Comparison of ENCODE assay signal across 1 cellular context in the genomic region with DNA sequence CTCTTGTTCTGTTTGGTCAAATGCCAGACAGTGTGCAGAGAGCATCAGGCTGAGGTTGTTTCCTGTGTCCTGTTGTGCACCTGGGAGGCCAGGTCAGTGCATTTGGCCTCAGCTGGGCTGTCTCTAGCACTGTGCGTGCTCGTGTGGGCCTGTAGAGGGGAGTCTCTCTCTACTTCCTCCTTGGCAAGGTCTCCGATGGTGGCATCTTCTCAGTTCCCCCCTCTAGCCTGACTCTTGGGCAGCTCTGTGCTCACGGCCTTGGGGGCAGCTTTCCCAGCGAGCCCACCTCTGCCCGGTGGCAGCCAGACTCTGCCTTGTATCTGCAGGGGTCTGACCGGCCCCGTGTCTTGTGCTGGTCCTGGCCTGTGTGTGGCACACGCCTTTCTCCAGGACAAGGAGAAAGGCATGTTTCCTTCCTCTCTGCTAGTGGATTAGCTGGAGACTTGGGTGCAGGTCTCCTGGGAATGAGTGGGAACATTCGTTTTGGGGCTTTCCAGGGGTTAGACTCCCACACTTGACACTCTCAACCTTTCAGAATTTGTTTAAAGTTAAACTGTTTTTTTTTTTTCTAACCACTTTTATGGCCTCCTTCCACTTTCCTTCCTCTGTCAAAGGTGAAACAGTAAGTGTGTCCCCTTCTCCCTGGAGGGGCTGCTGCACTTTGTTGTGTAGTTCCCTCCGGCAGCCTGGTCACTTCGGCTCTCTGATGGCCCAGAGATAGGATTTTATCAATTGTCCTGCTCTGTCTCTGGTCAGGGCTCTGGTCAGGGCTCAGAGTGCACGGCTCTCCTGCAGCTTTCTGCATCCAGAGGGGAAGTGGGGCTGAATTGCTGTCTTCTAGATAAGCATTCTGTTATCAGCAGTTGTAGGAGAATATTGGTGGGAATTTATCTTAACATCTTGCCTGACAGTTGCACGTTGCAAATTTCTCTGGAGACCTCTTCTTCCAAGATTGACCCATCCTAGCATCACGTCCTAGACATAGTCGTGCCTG.
TF ChIP-seq lines count a peak whose summit lies in the region.

No MANE protein-coding gene starts in this region.

TF ChIP-seq in K562, 482 proteins besides CTCF, POLR2A, EP300 and RAD21 (continued from another document):
- TF ChIP-seq, protein P1, sequence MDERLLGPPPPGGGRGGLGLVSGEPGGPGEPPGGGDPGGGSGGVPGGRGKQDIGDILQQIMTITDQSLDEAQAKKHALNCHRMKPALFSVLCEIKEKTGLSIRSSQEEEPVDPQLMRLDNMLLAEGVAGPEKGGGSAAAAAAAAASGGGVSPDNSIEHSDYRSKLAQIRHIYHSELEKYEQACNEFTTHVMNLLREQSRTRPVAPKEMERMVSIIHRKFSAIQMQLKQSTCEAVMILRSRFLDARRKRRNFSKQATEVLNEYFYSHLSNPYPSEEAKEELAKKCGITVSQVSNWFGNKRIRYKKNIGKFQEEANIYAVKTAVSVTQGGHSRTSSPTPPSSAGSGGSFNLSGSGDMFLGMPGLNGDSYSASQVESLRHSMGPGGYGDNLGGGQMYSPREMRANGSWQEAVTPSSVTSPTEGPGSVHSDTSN (CRISPR knock-in tag; IDR thresholded peaks at IDR 0.05; ENCODE audit: low read depth) = no peak
- TF ChIP-seq, protein P1 (tag; conservative IDR thresholded peaks at IDR 0.05; ENCODE audit: low read depth) = no peak
- TF ChIP-seq HIVEP1 (CRISPR knock-in tag; IDR thresholded peaks at IDR 0.05) (no peak), RCOR1 (IDR thresholded peaks at IDR 0.05; ENCODE audit: borderline replicate concordance in 1 of 2, low read depth in 2 of 2, low read length in 2 of 2) (peak in 1 of 2 experiments; percentile 35; a peak in 1 of 4 replicates), RHOXF2B (CRISPR knock-in tag; conservative IDR thresholded peaks at IDR 0.05) (no peak), MECOM (CRISPR knock-in tag; IDR thresholded peaks at IDR 0.05) (no peak), REST (CRISPR knock-in tag; IDR thresholded peaks at IDR 0.05; ENCODE audit: low read depth) (no peak), FOXK1 (CRISPR knock-in tag; IDR thresholded peaks at IDR 0.05; ENCODE audit: borderline replicate concordance) (no peak), KLF16 (IDR thresholded peaks at IDR 0.05) (0 out of 2 replicates have a peak, but pooled peaks have one; percentile 23), ZNF398 (CRISPR knock-in tag; IDR thresholded peaks at IDR 0.05) (no peak)
- TF ChIP-seq, protein P2, sequence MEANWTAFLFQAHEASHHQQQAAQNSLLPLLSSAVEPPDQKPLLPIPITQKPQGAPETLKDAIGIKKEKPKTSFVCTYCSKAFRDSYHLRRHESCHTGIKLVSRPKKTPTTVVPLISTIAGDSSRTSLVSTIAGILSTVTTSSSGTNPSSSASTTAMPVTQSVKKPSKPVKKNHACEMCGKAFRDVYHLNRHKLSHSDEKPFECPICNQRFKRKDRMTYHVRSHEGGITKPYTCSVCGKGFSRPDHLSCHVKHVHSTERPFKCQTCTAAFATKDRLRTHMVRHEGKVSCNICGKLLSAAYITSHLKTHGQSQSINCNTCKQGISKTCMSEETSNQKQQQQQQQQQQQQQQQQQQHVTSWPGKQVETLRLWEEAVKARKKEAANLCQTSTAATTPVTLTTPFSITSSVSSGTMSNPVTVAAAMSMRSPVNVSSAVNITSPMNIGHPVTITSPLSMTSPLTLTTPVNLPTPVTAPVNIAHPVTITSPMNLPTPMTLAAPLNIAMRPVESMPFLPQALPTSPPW (CRISPR knock-in tag; IDR thresholded peaks at IDR 0.05) = 0 out of 2 replicates have a peak, but pooled peaks have one; percentile 24
- TF ChIP-seq, protein P3, sequence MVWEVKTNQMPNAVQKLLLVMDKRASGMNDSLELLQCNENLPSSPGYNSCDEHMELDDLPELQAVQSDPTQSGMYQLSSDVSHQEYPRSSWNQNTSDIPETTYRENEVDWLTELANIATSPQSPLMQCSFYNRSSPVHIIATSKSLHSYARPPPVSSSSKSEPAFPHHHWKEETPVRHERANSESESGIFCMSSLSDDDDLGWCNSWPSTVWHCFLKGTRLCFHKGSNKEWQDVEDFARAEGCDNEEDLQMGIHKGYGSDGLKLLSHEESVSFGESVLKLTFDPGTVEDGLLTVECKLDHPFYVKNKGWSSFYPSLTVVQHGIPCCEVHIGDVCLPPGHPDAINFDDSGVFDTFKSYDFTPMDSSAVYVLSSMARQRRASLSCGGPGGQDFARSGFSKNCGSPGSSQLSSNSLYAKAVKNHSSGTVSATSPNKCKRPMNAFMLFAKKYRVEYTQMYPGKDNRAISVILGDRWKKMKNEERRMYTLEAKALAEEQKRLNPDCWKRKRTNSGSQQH (CRISPR knock-in tag; IDR thresholded peaks at IDR 0.05) = no peak
